ENCODE assay signal across 1 cellular context in the genomic region with DNA sequence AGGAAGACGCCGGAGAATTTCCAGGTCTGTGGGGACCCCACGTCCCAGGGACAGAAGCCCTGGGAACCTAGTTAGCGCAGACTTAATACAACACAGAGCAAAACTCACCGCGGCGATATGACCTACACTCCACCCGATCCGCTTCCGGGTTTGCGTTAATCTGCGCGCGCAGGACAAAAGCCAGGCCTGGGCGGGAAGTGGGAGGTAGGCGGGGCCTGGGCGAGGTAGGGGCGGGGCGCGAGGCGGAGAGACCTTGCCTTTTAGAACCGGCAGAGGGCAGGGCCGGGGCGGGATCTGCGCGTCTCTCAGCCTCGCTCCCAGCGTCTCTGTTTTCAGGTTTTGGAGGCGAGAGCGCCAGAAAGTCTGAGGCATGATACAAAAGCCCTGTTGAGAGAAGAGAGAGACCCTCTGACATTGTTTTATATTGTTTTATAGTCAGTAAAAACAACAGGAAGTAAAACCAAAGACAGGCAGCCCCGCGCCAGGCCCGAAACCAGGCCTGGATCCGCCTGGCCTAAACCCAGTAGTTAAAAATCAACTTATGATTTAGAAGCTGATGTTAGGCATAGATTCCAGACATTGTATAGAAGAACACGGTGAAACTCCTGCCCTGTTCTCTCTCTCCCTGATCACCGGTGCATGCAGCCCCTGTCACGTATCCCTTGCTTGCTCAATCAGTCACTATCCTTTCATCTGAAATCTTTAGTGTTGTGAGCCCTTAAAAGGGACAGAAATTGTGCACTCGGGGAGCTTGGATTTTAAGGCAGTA.
A peak's percentile ranks its signal among the peaks of the same experiment; 100 is the strongest.
TF ChIP-seq lines count a peak whose summit lies in the region.

ZNF611 (minus strand) TSS at position 152 of the 769 bp plus-strand sequence. CDS start 19,150 bp downstream, outside the sequence.

TF ChIP-seq in HepG2, 621 proteins besides CTCF, POLR2A, EP300 and RAD21 (continued from another document and continues in another):
- TF ChIP-seq ZNF276 (CRISPR knock-in tag; IDR thresholded peaks at IDR 0.05; ENCODE audit: low read depth) (no peak), THAP11 (CRISPR knock-in tag; IDR thresholded peaks at IDR 0.05) (peak; percentile 43; the same call in 1 of the 2 replicates), MAFF (IDR thresholded peaks at IDR 0.05; ENCODE audit: low read depth, low read length) (no peak), HMG20B (CRISPR knock-in tag; conservative IDR thresholded peaks at IDR 0.05) (no peak), ZNF878 (CRISPR knock-in tag; IDR thresholded peaks at IDR 0.05) (no peak), NKX3-1 (CRISPR knock-in tag; IDR thresholded peaks at IDR 0.05) (no peak), TEF (CRISPR knock-in tag; IDR thresholded peaks at IDR 0.05) (no peak), PHF8 (CRISPR knock-in tag; IDR thresholded peaks at IDR 0.05) (peak; percentile 26; the same call in 1 of the 2 replicates), PREB (CRISPR knock-in tag; IDR thresholded peaks at IDR 0.05) (no peak), CHCHD3 (CRISPR knock-in tag; IDR thresholded peaks at IDR 0.05) (no peak), ZEB1 (IDR thresholded peaks at IDR 0.05; ENCODE audit: insufficient replicate concordance, low read depth) (peak; percentile 28), REPIN1 (CRISPR knock-in tag; IDR thresholded peaks at IDR 0.05; ENCODE audit: borderline replicate concordance, low read depth) (no peak), SP2 (CRISPR knock-in tag; IDR thresholded peaks at IDR 0.05) (no peak), SPEN (CRISPR knock-in tag; IDR thresholded peaks at IDR 0.05; ENCODE audit: low read depth) (0 out of 2 replicates have a peak, but pooled peaks have one; percentile 27), ZNF570 (CRISPR knock-in tag; IDR thresholded peaks at IDR 0.05; ENCODE audit: borderline replicate concordance) (no peak), SCMH1 (CRISPR knock-in tag; IDR thresholded peaks at IDR 0.05; ENCODE audit: borderline replicate concordance) (no peak), NRL (CRISPR knock-in tag; IDR thresholded peaks at IDR 0.05; ENCODE audit: borderline replicate concordance) (no peak), SMAD3 (CRISPR knock-in tag; IDR thresholded peaks at IDR 0.05) (no peak), ZNF768 (CRISPR knock-in tag; IDR thresholded peaks at IDR 0.05) (no peak), TSC22D2 (CRISPR knock-in tag; IDR thresholded peaks at IDR 0.05; ENCODE audit: borderline replicate concordance) (no peak), ZNF501 (CRISPR knock-in tag; IDR thresholded peaks at IDR 0.05) (no peak), ZNF652 (CRISPR knock-in tag; IDR thresholded peaks at IDR 0.05; ENCODE audit: borderline replicate concordance, low read depth) (no peak), ERF (CRISPR knock-in tag; IDR thresholded peaks at IDR 0.05) (no peak), KLF13 (CRISPR knock-in tag; IDR thresholded peaks at IDR 0.05) (no peak), ZNF33B (CRISPR knock-in tag; IDR thresholded peaks at IDR 0.05) (no peak), ZMYM2 (CRISPR knock-in tag; IDR thresholded peaks at IDR 0.05) (no peak)
- TF ChIP-seq, protein P1, sequence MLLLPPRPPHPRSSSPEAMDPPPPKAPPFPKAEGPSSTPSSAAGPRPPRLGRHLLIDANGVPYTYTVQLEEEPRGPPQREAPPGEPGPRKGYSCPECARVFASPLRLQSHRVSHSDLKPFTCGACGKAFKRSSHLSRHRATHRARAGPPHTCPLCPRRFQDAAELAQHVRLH (CRISPR knock-in tag; IDR thresholded peaks at IDR 0.05; ENCODE audit: borderline replicate concordance, low read depth): no peak
- TF ChIP-seq, protein P2, sequence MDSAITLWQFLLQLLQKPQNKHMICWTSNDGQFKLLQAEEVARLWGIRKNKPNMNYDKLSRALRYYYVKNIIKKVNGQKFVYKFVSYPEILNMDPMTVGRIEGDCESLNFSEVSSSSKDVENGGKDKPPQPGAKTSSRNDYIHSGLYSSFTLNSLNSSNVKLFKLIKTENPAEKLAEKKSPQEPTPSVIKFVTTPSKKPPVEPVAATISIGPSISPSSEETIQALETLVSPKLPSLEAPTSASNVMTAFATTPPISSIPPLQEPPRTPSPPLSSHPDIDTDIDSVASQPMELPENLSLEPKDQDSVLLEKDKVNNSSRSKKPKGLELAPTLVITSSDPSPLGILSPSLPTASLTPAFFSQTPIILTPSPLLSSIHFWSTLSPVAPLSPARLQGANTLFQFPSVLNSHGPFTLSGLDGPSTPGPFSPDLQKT (CRISPR knock-in tag; IDR thresholded peaks at IDR 0.05; ENCODE audit: borderline replicate concordance): no peak
- TF ChIP-seq, protein P3, sequence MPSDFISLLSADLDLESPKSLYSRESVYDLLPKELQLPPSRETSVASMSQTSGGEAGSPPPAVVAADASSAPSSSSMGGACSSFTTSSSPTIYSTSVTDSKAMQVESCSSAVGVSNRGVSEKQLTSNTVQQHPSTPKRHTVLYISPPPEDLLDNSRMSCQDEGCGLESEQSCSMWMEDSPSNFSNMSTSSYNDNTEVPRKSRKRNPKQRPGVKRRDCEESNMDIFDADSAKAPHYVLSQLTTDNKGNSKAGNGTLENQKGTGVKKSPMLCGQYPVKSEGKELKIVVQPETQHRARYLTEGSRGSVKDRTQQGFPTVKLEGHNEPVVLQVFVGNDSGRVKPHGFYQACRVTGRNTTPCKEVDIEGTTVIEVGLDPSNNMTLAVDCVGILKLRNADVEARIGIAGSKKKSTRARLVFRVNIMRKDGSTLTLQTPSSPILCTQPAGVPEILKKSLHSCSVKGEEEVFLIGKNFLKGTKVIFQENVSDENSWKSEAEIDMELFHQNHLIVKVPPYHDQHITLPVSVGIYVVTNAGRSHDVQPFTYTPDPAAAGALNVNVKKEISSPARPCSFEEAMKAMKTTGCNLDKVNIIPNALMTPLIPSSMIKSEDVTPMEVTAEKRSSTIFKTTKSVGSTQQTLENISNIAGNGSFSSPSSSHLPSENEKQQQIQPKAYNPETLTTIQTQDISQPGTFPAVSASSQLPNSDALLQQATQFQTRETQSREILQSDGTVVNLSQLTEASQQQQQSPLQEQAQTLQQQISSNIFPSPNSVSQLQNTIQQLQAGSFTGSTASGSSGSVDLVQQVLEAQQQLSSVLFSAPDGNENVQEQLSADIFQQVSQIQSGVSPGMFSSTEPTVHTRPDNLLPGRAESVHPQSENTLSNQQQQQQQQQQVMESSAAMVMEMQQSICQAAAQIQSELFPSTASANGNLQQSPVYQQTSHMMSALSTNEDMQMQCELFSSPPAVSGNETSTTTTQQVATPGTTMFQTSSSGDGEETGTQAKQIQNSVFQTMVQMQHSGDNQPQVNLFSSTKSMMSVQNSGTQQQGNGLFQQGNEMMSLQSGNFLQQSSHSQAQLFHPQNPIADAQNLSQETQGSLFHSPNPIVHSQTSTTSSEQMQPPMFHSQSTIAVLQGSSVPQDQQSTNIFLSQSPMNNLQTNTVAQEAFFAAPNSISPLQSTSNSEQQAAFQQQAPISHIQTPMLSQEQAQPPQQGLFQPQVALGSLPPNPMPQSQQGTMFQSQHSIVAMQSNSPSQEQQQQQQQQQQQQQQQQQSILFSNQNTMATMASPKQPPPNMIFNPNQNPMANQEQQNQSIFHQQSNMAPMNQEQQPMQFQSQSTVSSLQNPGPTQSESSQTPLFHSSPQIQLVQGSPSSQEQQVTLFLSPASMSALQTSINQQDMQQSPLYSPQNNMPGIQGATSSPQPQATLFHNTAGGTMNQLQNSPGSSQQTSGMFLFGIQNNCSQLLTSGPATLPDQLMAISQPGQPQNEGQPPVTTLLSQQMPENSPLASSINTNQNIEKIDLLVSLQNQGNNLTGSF (CRISPR knock-in tag; IDR thresholded peaks at IDR 0.05): no peak
- TF ChIP-seq, protein P4, sequence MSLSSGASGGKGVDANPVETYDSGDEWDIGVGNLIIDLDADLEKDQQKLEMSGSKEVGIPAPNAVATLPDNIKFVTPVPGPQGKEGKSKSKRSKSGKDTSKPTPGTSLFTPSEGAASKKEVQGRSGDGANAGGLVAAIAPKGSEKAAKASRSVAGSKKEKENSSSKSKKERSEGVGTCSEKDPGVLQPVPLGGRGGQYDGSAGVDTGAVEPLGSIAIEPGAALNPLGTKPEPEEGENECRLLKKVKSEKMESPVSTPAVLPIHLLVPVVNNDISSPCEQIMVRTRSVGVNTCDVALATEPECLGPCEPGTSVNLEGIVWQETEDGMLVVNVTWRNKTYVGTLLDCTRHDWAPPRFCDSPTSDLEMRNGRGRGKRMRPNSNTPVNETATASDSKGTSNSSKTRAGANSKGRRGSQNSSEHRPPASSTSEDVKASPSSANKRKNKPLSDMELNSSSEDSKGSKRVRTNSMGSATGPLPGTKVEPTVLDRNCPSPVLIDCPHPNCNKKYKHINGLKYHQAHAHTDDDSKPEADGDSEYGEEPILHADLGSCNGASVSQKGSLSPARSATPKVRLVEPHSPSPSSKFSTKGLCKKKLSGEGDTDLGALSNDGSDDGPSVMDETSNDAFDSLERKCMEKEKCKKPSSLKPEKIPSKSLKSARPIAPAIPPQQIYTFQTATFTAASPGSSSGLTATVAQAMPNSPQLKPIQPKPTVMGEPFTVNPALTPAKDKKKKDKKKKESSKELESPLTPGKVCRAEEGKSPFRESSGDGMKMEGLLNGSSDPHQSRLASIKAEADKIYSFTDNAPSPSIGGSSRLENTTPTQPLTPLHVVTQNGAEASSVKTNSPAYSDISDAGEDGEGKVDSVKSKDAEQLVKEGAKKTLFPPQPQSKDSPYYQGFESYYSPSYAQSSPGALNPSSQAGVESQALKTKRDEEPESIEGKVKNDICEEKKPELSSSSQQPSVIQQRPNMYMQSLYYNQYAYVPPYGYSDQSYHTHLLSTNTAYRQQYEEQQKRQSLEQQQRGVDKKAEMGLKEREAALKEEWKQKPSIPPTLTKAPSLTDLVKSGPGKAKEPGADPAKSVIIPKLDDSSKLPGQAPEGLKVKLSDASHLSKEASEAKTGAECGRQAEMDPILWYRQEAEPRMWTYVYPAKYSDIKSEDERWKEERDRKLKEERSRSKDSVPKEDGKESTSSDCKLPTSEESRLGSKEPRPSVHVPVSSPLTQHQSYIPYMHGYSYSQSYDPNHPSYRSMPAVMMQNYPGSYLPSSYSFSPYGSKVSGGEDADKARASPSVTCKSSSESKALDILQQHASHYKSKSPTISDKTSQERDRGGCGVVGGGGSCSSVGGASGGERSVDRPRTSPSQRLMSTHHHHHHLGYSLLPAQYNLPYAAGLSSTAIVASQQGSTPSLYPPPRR (CRISPR knock-in tag; IDR thresholded peaks at IDR 0.05; ENCODE audit: borderline replicate concordance): no peak
- TF ChIP-seq, protein P5, sequence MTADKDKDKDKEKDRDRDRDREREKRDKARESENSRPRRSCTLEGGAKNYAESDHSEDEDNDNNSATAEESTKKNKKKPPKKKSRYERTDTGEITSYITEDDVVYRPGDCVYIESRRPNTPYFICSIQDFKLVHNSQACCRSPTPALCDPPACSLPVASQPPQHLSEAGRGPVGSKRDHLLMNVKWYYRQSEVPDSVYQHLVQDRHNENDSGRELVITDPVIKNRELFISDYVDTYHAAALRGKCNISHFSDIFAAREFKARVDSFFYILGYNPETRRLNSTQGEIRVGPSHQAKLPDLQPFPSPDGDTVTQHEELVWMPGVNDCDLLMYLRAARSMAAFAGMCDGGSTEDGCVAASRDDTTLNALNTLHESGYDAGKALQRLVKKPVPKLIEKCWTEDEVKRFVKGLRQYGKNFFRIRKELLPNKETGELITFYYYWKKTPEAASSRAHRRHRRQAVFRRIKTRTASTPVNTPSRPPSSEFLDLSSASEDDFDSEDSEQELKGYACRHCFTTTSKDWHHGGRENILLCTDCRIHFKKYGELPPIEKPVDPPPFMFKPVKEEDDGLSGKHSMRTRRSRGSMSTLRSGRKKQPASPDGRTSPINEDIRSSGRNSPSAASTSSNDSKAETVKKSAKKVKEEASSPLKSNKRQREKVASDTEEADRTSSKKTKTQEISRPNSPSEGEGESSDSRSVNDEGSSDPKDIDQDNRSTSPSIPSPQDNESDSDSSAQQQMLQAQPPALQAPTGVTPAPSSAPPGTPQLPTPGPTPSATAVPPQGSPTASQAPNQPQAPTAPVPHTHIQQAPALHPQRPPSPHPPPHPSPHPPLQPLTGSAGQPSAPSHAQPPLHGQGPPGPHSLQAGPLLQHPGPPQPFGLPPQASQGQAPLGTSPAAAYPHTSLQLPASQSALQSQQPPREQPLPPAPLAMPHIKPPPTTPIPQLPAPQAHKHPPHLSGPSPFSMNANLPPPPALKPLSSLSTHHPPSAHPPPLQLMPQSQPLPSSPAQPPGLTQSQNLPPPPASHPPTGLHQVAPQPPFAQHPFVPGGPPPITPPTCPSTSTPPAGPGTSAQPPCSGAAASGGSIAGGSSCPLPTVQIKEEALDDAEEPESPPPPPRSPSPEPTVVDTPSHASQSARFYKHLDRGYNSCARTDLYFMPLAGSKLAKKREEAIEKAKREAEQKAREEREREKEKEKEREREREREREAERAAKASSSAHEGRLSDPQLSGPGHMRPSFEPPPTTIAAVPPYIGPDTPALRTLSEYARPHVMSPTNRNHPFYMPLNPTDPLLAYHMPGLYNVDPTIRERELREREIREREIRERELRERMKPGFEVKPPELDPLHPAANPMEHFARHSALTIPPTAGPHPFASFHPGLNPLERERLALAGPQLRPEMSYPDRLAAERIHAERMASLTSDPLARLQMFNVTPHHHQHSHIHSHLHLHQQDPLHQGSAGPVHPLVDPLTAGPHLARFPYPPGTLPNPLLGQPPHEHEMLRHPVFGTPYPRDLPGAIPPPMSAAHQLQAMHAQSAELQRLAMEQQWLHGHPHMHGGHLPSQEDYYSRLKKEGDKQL (CRISPR knock-in tag; IDR thresholded peaks at IDR 0.05; ENCODE audit: low read depth): no peak
